In the genomic region with DNA sequence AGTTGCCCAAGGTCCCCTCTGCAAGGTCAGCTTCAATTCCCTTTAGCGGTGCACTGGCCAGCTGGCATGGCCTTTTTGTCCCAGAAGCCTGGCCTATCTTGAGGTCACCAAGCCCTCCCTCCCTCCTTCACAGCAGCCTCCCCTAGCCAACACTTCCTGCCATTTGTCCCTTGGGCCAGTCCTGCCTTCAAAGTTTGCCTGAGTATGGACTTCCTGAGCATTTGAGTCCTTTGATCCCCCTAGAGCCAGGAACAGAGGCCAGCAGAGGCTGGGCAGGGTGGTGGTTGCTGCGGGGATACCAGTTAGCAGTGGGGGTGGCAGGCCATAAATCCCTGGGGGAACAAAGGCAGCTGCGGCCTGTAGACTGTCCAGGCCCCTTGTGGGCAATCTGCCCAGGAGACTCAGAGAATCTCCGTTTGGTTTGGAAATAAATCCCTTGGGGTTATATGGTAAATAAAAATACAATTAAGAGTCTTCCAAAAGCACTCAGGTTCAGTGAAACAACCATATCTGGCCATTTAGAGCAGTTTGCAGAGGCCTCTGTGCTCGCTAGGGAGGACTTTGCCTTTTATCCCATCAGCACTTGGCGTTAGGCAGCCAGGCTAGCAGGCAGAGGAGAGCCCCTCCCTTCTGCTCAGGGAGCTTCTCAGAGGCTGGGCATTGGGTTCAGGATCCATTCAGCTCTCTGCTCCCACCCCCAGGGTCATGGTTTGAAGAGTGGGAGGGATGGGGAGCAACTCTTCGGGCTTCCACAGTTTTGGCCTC, we compare ENCODE assay signal across 1 cellular context.
A peak's percentile ranks its signal among the peaks of the same experiment; 100 is the strongest.
TF ChIP-seq lines count a peak whose summit lies in the region.

No MANE protein-coding gene starts in this region.

TF ChIP-seq in HepG2, 621 proteins besides CTCF, POLR2A, EP300 and RAD21 (continued from another document and continues in another):
- TF ChIP-seq ZNF562 (CRISPR knock-in tag; IDR thresholded peaks at IDR 0.05; ENCODE audit: borderline replicate concordance) (no peak), SETDB1 (CRISPR knock-in tag; IDR thresholded peaks at IDR 0.05; ENCODE audit: borderline replicate concordance) (no peak), ZNF446 (CRISPR knock-in tag; IDR thresholded peaks at IDR 0.05) (no peak), MLLT10 (CRISPR knock-in tag; IDR thresholded peaks at IDR 0.05) (no peak), GZF1 (CRISPR knock-in tag; IDR thresholded peaks at IDR 0.05) (0 out of 2 replicates have a peak, but pooled peaks have one; percentile 65), PHF20 (CRISPR knock-in tag; IDR thresholded peaks at IDR 0.05) (peak; percentile 62; the same call in 1 of the 2 replicates), NKX3-1 (CRISPR knock-in tag; IDR thresholded peaks at IDR 0.05) (no peak), SMAD1 (CRISPR knock-in tag; IDR thresholded peaks at IDR 0.05; ENCODE audit: borderline replicate concordance, low read depth) (no peak; the same call in 1 of the 2 replicates), ELF4 (CRISPR knock-in tag; IDR thresholded peaks at IDR 0.05; ENCODE audit: borderline replicate concordance) (no peak), RXRB (CRISPR knock-in tag; IDR thresholded peaks at IDR 0.05; ENCODE audit: borderline replicate concordance) (no peak), IRF2 (CRISPR knock-in tag; IDR thresholded peaks at IDR 0.05) (0 out of 2 replicates have a peak, but pooled peaks have one; percentile 39), JARID2 (CRISPR knock-in tag; IDR thresholded peaks at IDR 0.05; ENCODE audit: insufficient replicate concordance) (no peak), FOXK1 (CRISPR knock-in tag; IDR thresholded peaks at IDR 0.05; ENCODE audit: borderline replicate concordance, low read depth) (no peak), ARHGAP35 (CRISPR knock-in tag; IDR thresholded peaks at IDR 0.05; ENCODE audit: borderline replicate concordance) (no peak), ZNF331 (CRISPR knock-in tag; IDR thresholded peaks at IDR 0.05) (no peak), ZNF382 (CRISPR knock-in tag; IDR thresholded peaks at IDR 0.05; ENCODE audit: borderline replicate concordance) (no peak), BRCA1 (CRISPR knock-in tag; IDR thresholded peaks at IDR 0.05) (no peak), LCORL (IDR thresholded peaks at IDR 0.05) (no peak), LCORL (CRISPR knock-in tag; IDR thresholded peaks at IDR 0.05) (0 out of 2 replicates have a peak, but pooled peaks have one; percentile 33), ZSCAN22 (CRISPR knock-in tag; IDR thresholded peaks at IDR 0.05) (no peak), ZNF563 (CRISPR knock-in tag; IDR thresholded peaks at IDR 0.05) (no peak), ZNF441 (CRISPR knock-in tag; IDR thresholded peaks at IDR 0.05; ENCODE audit: borderline replicate concordance) (no peak), ZNF747 (CRISPR knock-in tag; IDR thresholded peaks at IDR 0.05; ENCODE audit: borderline replicate concordance) (no peak), ZNF589 (CRISPR knock-in tag; conservative IDR thresholded peaks at IDR 0.05) (no peak), POLR2G (IDR thresholded peaks at IDR 0.05; ENCODE audit: low read depth, low read length) (peak; percentile 81), RBFOX2 (IDR thresholded peaks at IDR 0.05; ENCODE audit: low read depth, low read length) (0 out of 2 replicates have a peak, but pooled peaks have one; percentile 29), NFATC3 (CRISPR knock-in tag; IDR thresholded peaks at IDR 0.05) (0 out of 2 replicates have a peak, but pooled peaks have one; percentile 29), ZNF614 (CRISPR knock-in tag; IDR thresholded peaks at IDR 0.05; ENCODE audit: borderline replicate concordance) (no peak), NFE2 (CRISPR knock-in tag; IDR thresholded peaks at IDR 0.05) (no peak), JUN (CRISPR knock-in tag; IDR thresholded peaks at IDR 0.05) (no peak), TCF7 (IDR thresholded peaks at IDR 0.05; ENCODE audit: low read depth) (no peak), IRX3 (CRISPR knock-in tag; IDR thresholded peaks at IDR 0.05; ENCODE audit: borderline replicate concordance, low read depth) (no peak), ZNF333 (CRISPR knock-in tag; IDR thresholded peaks at IDR 0.05; ENCODE audit: borderline replicate concordance) (peak; percentile 56; the same call in 1 of the 2 replicates), ZNF883 (CRISPR knock-in tag; IDR thresholded peaks at IDR 0.05; ENCODE audit: not compliant biosample characterization) (no peak)
- TF ChIP-seq, protein P1, sequence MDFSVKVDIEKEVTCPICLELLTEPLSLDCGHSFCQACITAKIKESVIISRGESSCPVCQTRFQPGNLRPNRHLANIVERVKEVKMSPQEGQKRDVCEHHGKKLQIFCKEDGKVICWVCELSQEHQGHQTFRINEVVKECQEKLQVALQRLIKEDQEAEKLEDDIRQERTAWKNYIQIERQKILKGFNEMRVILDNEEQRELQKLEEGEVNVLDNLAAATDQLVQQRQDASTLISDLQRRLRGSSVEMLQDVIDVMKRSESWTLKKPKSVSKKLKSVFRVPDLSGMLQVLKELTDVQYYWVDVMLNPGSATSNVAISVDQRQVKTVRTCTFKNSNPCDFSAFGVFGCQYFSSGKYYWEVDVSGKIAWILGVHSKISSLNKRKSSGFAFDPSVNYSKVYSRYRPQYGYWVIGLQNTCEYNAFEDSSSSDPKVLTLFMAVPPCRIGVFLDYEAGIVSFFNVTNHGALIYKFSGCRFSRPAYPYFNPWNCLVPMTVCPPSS (IDR thresholded peaks at IDR 0.05), result no peak
- TF ChIP-seq, protein P2, sequence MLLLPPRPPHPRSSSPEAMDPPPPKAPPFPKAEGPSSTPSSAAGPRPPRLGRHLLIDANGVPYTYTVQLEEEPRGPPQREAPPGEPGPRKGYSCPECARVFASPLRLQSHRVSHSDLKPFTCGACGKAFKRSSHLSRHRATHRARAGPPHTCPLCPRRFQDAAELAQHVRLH (CRISPR knock-in tag; IDR thresholded peaks at IDR 0.05; ENCODE audit: borderline replicate concordance, low read depth), result no peak; the same call in 1 of the 2 replicates
- TF ChIP-seq, protein P3, sequence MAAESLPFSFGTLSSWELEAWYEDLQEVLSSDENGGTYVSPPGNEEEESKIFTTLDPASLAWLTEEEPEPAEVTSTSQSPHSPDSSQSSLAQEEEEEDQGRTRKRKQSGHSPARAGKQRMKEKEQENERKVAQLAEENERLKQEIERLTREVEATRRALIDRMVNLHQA (CRISPR knock-in tag; IDR thresholded peaks at IDR 0.05), result no peak
- TF ChIP-seq, protein P4, sequence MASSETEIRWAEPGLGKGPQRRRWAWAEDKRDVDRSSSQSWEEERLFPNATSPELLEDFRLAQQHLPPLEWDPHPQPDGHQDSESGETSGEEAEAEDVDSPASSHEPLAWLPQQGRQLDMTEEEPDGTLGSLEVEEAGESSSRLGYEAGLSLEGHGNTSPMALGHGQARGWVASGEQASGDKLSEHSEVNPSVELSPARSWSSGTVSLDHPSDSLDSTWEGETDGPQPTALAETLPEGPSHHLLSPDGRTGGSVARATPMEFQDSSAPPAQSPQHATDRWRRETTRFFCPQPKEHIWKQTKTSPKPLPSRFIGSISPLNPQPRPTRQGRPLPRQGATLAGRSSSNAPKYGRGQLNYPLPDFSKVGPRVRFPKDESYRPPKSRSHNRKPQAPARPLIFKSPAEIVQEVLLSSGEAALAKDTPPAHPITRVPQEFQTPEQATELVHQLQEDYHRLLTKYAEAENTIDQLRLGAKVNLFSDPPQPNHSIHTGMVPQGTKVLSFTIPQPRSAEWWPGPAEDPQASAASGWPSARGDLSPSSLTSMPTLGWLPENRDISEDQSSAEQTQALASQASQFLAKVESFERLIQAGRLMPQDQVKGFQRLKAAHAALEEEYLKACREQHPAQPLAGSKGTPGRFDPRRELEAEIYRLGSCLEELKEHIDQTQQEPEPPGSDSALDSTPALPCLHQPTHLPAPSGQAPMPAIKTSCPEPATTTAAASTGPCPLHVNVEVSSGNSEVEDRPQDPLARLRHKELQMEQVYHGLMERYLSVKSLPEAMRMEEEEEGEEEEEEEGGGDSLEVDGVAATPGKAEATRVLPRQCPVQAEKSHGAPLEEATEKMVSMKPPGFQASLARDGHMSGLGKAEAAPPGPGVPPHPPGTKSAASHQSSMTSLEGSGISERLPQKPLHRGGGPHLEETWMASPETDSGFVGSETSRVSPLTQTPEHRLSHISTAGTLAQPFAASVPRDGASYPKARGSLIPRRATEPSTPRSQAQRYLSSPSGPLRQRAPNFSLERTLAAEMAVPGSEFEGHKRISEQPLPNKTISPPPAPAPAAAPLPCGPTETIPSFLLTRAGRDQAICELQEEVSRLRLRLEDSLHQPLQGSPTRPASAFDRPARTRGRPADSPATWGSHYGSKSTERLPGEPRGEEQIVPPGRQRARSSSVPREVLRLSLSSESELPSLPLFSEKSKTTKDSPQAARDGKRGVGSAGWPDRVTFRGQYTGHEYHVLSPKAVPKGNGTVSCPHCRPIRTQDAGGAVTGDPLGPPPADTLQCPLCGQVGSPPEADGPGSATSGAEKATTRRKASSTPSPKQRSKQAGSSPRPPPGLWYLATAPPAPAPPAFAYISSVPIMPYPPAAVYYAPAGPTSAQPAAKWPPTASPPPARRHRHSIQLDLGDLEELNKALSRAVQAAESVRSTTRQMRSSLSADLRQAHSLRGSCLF (CRISPR knock-in tag; IDR thresholded peaks at IDR 0.05; ENCODE audit: borderline replicate concordance), result no peak
- TF ChIP-seq, protein P5, sequence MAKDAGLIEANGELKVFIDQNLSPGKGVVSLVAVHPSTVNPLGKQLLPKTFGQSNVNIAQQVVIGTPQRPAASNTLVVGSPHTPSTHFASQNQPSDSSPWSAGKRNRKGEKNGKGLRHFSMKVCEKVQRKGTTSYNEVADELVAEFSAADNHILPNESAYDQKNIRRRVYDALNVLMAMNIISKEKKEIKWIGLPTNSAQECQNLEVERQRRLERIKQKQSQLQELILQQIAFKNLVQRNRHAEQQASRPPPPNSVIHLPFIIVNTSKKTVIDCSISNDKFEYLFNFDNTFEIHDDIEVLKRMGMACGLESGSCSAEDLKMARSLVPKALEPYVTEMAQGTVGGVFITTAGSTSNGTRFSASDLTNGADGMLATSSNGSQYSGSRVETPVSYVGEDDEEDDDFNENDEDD (CRISPR knock-in tag; IDR thresholded peaks at IDR 0.05; ENCODE audit: borderline replicate concordance), result no peak
- TF ChIP-seq, protein P6, sequence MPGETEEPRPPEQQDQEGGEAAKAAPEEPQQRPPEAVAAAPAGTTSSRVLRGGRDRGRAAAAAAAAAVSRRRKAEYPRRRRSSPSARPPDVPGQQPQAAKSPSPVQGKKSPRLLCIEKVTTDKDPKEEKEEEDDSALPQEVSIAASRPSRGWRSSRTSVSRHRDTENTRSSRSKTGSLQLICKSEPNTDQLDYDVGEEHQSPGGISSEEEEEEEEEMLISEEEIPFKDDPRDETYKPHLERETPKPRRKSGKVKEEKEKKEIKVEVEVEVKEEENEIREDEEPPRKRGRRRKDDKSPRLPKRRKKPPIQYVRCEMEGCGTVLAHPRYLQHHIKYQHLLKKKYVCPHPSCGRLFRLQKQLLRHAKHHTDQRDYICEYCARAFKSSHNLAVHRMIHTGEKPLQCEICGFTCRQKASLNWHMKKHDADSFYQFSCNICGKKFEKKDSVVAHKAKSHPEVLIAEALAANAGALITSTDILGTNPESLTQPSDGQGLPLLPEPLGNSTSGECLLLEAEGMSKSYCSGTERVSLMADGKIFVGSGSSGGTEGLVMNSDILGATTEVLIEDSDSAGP (CRISPR knock-in tag; IDR thresholded peaks at IDR 0.05; ENCODE audit: borderline replicate concordance), result peak; percentile 70; the same call in 1 of the 2 replicates
- TF ChIP-seq, protein P7, sequence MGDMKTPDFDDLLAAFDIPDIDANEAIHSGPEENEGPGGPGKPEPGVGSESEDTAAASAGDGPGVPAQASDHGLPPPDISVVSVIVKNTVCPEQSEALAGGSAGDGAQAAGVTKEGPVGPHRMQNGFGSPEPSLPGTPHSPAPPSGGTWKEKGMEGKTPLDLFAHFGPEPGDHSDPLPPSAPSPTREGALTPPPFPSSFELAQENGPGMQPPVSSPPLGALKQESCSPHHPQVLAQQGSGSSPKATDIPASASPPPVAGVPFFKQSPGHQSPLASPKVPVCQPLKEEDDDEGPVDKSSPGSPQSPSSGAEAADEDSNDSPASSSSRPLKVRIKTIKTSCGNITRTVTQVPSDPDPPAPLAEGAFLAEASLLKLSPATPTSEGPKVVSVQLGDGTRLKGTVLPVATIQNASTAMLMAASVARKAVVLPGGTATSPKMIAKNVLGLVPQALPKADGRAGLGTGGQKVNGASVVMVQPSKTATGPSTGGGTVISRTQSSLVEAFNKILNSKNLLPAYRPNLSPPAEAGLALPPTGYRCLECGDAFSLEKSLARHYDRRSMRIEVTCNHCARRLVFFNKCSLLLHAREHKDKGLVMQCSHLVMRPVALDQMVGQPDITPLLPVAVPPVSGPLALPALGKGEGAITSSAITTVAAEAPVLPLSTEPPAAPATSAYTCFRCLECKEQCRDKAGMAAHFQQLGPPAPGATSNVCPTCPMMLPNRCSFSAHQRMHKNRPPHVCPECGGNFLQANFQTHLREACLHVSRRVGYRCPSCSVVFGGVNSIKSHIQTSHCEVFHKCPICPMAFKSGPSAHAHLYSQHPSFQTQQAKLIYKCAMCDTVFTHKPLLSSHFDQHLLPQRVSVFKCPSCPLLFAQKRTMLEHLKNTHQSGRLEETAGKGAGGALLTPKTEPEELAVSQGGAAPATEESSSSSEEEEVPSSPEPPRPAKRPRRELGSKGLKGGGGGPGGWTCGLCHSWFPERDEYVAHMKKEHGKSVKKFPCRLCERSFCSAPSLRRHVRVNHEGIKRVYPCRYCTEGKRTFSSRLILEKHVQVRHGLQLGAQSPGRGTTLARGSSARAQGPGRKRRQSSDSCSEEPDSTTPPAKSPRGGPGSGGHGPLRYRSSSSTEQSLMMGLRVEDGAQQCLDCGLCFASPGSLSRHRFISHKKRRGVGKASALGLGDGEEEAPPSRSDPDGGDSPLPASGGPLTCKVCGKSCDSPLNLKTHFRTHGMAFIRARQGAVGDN (CRISPR knock-in tag; IDR thresholded peaks at IDR 0.05), result peak; percentile 84
- TF ChIP-seq, protein P8, sequence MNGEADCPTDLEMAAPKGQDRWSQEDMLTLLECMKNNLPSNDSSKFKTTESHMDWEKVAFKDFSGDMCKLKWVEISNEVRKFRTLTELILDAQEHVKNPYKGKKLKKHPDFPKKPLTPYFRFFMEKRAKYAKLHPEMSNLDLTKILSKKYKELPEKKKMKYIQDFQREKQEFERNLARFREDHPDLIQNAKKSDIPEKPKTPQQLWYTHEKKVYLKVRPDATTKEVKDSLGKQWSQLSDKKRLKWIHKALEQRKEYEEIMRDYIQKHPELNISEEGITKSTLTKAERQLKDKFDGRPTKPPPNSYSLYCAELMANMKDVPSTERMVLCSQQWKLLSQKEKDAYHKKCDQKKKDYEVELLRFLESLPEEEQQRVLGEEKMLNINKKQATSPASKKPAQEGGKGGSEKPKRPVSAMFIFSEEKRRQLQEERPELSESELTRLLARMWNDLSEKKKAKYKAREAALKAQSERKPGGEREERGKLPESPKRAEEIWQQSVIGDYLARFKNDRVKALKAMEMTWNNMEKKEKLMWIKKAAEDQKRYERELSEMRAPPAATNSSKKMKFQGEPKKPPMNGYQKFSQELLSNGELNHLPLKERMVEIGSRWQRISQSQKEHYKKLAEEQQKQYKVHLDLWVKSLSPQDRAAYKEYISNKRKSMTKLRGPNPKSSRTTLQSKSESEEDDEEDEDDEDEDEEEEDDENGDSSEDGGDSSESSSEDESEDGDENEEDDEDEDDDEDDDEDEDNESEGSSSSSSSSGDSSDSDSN (CRISPR knock-in tag; IDR thresholded peaks at IDR 0.05), result peak; percentile 37; the same call in 1 of the 2 replicates
